In genomic region chr3:43288850-43289249, GRCh38 we compare ENCODE assay signal across 1 cellular context.
TF ChIP-seq lines count a peak whose summit lies in the region.

No MANE protein-coding gene starts in this region.

TF ChIP-seq in endothelial cell of umbilical vein, 7 proteins besides CTCF, POLR2A, EP300 and RAD21:
- TF ChIP-seq POLR2AphosphoS5 (IDR thresholded peaks at IDR 0.05; ENCODE audit: insufficient read depth, low read depth, low read length) (no peak), FOS (IDR thresholded peaks at IDR 0.05; ENCODE audit: borderline replicate concordance, insufficient read depth, low read length) (no peak)
TF ChIP-seq in endothelial cell of umbilical vein: peak in this region for 0.
